In genomic region chr12:58678753-58679152, GRCh38 we compare ENCODE assay signal across 21 cellular contexts.
"Had no signal": no experiment of that assay in that cellular context is flagged by ENCODE, and none has a peak within 500 bp of the region (broad histone marks: within the 10 kb centered on the region; RNA-seq: fewer than 3 reads in every experiment).

No MANE protein-coding gene starts in this region.

- ATAC-seq: naive thymus-derived CD4-positive, alpha-beta T cell; natural killer cell treated with Interleukin-12 subunit alpha and Interleukin-12 subunit beta and Interleukin-15 and Interleukin-18, amount 100 ng/mL, for 72 hours; right cardiac atrium; stimulated activated effector memory CD8-positive, alpha-beta T cell treated with anti-CD3 and anti-CD28 coated beads, Interleukin-12 subunit alpha, Interleukin-12 subunit beta, amount 100 ng/mL, for 72 hours; upper lobe of right lung had no signal

- H3K9me3 ChIP-seq: ovary had no signal

- H3K4me3 ChIP-seq: left ventricle myocardium inferior, lung, ovary, sigmoid colon, spleen, suprapubic skin, thoracic aorta, tibial artery, upper lobe of right lung had no signal

- H3K36me3 ChIP-seq: left ventricle myocardium inferior, ovary, sigmoid colon, spleen, suprapubic skin, thoracic aorta, tibial artery, upper lobe of right lung had no signal

- H3K27ac ChIP-seq: left ventricle myocardium inferior, ovary, sigmoid colon, spleen, suprapubic skin, thoracic aorta, tibial artery, upper lobe of right lung had no signal

- H3K27me3 ChIP-seq: ovary, sigmoid colon, spleen, suprapubic skin, tibial artery, upper lobe of right lung had no signal

- H3K4me1 ChIP-seq: left ventricle myocardium inferior, sigmoid colon, spleen, suprapubic skin, tibial artery, upper lobe of right lung had no signal

- DNase-seq: islet precursor cell; left ventricle myocardium inferior; mesendoderm; naive thymus-derived CD4-positive, alpha-beta T cell; ovary; retina; right cardiac atrium; sigmoid colon; small intestine; spleen; stimulated activated CD4-positive, alpha-beta T cell treated with anti-CD3 and anti-CD28 coated beads, Interleukin-4, amount 100 ng/mL, for 24 hours; stimulated activated naive CD4-positive, alpha-beta T cell; tibial artery; trophoblast cell; upper lobe of right lung had no signal

- FAIRE-seq: small intestine, urothelium cell line had no signal
